8 cellular contexts compared by ENCODE assay signal in genomic region chr19:58400916-58401824, GRCh38. TPM values are rescaled to one million over a fixed set of nuclear protein-coding genes. Genes with fewer than 3 reads are reported as not detected.
A peak's percentile ranks its signal among the peaks of the same experiment; 100 is the strongest.
DNase-seq lines count a peak whose midpoint lies in the region; ATAC-seq and TF ChIP-seq lines count a peak whose summit lies in the region.

No MANE protein-coding gene starts in this region.

- DNase-seq in Caki2 (ENCODE audit: low read depth) (peak; percentile 100), HT1080 (ENCODE audit: low read depth) (peak; percentile 99), NOMO-1 treated with DMSO at 0.1 percent for 48 hours (lab: John Stamatoyannopoulos, UW; ENCODE audit: unreplicated experiment) (peak; percentile 99), endodermal cell (peak; percentile 100), mesendoderm (peak; percentile 100)
- DNase-seq in activated CD8-positive, alpha-beta memory T cell treated with anti-CD3 and anti-CD28 coated beads, Interleukin-2, amount 10 ng/mL, durations not matched to agents 7 days and 5 days = peak; percentile 100
- DNase-seq in stimulated activated CD8-positive, alpha-beta memory T cell treated with anti-CD3 and anti-CD28 coated beads, Interleukin-12 subunit alpha, Interleukin-12 subunit beta, amount 100 ng/mL, for 4 hours (ENCODE audit: low read depth) = peak; percentile 97

- no peak overlapping the region for H3K18ac ChIP-seq in mesendoderm (ENCODE audit: low read length)

- H3K36me3 ChIP-seq in endodermal cell (ENCODE audit: control insufficient read depth, insufficient read depth, low read length) (no peaks in the 10 kb centered on the region), mesendoderm (ENCODE audit: control insufficient read depth, insufficient read depth, low read length) (no peaks in the 10 kb centered on the region)

- H3K9ac ChIP-seq in endodermal cell (ENCODE audit: extremely low read depth, low read length, poor library complexity, severe bottlenecking) (peak overlapping the region; percentile 86), mesendoderm (ENCODE audit: low read length) (peak overlapping the region; percentile 84)

- H4K5ac ChIP-seq in mesendoderm (ENCODE audit: low read length) = peak overlapping the region; percentile 71

- no peak overlapping the region for H2BK5ac ChIP-seq in mesendoderm (ENCODE audit: low read length)

- H3K27me3 Mint-ChIP-seq in activated CD8-positive, alpha-beta memory T cell treated with anti-CD3 and anti-CD28 coated beads, Interleukin-2, amount 10 ng/mL, durations not matched to agents 7 days and 5 days = peaks cover 8% of the 10 kb centered on the region
- H3K27me3 Mint-ChIP-seq in endodermal cell (ENCODE audit: insufficient read depth) = peaks cover 44% of the 10 kb centered on the region

- peak overlapping the region; percentile 95 for H3K4me2 ChIP-seq in mesendoderm (ENCODE audit: low read length)

- peak overlapping the region; percentile 87 for H3K27ac ChIP-seq in endodermal cell (ENCODE audit: low read depth, low read length)
- peak overlapping the region; percentile 7 for H3K27ac ChIP-seq in mesendoderm (ENCODE audit: low read depth, low read length)

- H4K8ac ChIP-seq in mesendoderm (ENCODE audit: low read depth, low read length) = no peak overlapping the region

- peak; percentile 97 for ATAC-seq in GM21360 (IDR thresholded peaks at IDR 0.05; ENCODE audit: unreplicated experiment)
- ATAC-seq in activated CD8-positive, alpha-beta memory T cell treated with anti-CD3 and anti-CD28 coated beads, Interleukin-2, amount 10 ng/mL, durations not matched to agents 7 days and 5 days = peak; percentile 98

- H3K27me3 ChIP-seq in endodermal cell (ENCODE audit: control insufficient read depth, insufficient read depth, low read length, poor library complexity, severe bottlenecking) (no peaks in the 10 kb centered on the region), mesendoderm (ENCODE audit: insufficient read depth, low read length, poor library complexity) (no peaks in the 10 kb centered on the region)

- H3K4me1 ChIP-seq in endodermal cell (ENCODE audit: control insufficient read depth, insufficient read depth, low read length) = peaks cover 6% of the 10 kb centered on the region
- H3K4me1 ChIP-seq in mesendoderm (ENCODE audit: control insufficient read depth, low read depth, low read length) = peaks cover 7% of the 10 kb centered on the region

- peak overlapping the region; percentile 90 for H3K4me3 Mint-ChIP-seq in activated CD8-positive, alpha-beta memory T cell treated with anti-CD3 and anti-CD28 coated beads, Interleukin-2, amount 10 ng/mL, durations not matched to agents 7 days and 5 days
- H3K4me3 Mint-ChIP-seq in endodermal cell = peak overlapping the region; percentile 76

- H3K9me3 Mint-ChIP-seq in activated CD8-positive, alpha-beta memory T cell treated with anti-CD3 and anti-CD28 coated beads, Interleukin-2, amount 10 ng/mL, durations not matched to agents 7 days and 5 days (ENCODE audit: low read depth) = no peaks in the 10 kb centered on the region
- H3K9me3 Mint-ChIP-seq in endodermal cell = no peaks in the 10 kb centered on the region

- peak overlapping the region; percentile 95 for H3K56ac ChIP-seq in mesendoderm (ENCODE audit: low read length)

- in situ Hi-C loops in Caki2 (cut with HindIII; ENCODE audit: low pct_unique_long_range_greater_than_20kb, low sequenced_read_pairs) = no loop called here

- peaks cover 30% of the 10 kb centered on the region for H3K4me1 Mint-ChIP-seq in activated CD8-positive, alpha-beta memory T cell treated with anti-CD3 and anti-CD28 coated beads, Interleukin-2, amount 10 ng/mL, durations not matched to agents 7 days and 5 days
- peaks cover 10% of the 10 kb centered on the region for H3K4me1 Mint-ChIP-seq in endodermal cell

- no peak for TF ChIP-seq CTCF in endodermal cell (conservative IDR thresholded peaks at IDR 0.05)

- no peaks in the 10 kb centered on the region for H3K36me3 Mint-ChIP-seq in activated CD8-positive, alpha-beta memory T cell treated with anti-CD3 and anti-CD28 coated beads, Interleukin-2, amount 10 ng/mL, durations not matched to agents 7 days and 5 days
- H3K36me3 Mint-ChIP-seq in endodermal cell (ENCODE audit: low read depth) = peaks cover 4% of the 10 kb centered on the region

- H2BK120ac ChIP-seq in mesendoderm (ENCODE audit: low read depth, low read length) = no peak overlapping the region

- no peaks in the 10 kb centered on the region for H3K79me2 ChIP-seq in mesendoderm (ENCODE audit: control insufficient read depth, insufficient read depth, low read length)

- CTCF ChIA-PET in activated CD8-positive, alpha-beta memory T cell treated with anti-CD3 and anti-CD28 coated beads, Interleukin-2, amount 10 ng/mL, durations not matched to agents 7 days and 5 days (lab: Charles Lee) = interaction anchor here (2.5 kb wide), 1 partner anchor 14 kb away, joined by 5 read pairs; the partner anchor contains the start of gene RPS5

- peak overlapping the region; percentile 58 for H2AK5ac ChIP-seq in mesendoderm (ENCODE audit: low read length)

- peak overlapping the region; percentile 6 for H3K4ac ChIP-seq in mesendoderm (ENCODE audit: low read depth, low read length)

- H3K27ac Mint-ChIP-seq in activated CD8-positive, alpha-beta memory T cell treated with anti-CD3 and anti-CD28 coated beads, Interleukin-2, amount 10 ng/mL, durations not matched to agents 7 days and 5 days = peak overlapping the region; percentile 91
- peak overlapping the region; percentile 92 for H3K27ac Mint-ChIP-seq in endodermal cell

- H3K9me3 ChIP-seq in endodermal cell (ENCODE audit: control insufficient read depth, low read length) = no peaks in the 10 kb centered on the region

- peak overlapping the region; percentile 86 for H3K4me3 ChIP-seq in endodermal cell (ENCODE audit: low read length)
- peak overlapping the region; percentile 54 for H3K4me3 ChIP-seq in mesendoderm (ENCODE audit: low read length)

- no peaks in the 10 kb centered on the region for H3K79me1 ChIP-seq in mesendoderm (ENCODE audit: low read length)

- H3K23ac ChIP-seq in mesendoderm (ENCODE audit: low read length) = no peak overlapping the region

- H2BK15ac ChIP-seq in mesendoderm (replicated peaks; ENCODE audit: low read depth) = no peak overlapping the region

- WGBS in endodermal cell (ENCODE audit: insufficient coverage in 1 of 2, insufficient read length in 1 of 2), 2 experiments = 5 to 7% methylated on average over 30 to 74 of the region's 79 CpGs
- no CpG with 5 or more reads among the region's 79 CpGs for WGBS in mesendoderm (ENCODE audit: extremely low coverage, insufficient coverage, low lambda C conversion rate)

RNA-seq across cellular contexts. Expression of gene RNF225, which starts 5.7 kb away (rescaled TPM):
- not detected in 2 replicates for total RNA-seq in Caki2 (2014; rRNA removed; shearing (Covaris generic); ENCODE audit: low replicate concordance)
- 0.24 TPM in 1 of 2 replicates, not detected in the other for total RNA-seq in HT1080 (2014; rRNA removed; shearing (Covaris generic))
- 0.25 TPM in 1 of 2 replicates, not detected in the other for polyA plus RNA-seq in HT1080 (2015; cell fraction: cytosol; rRNA removed)
- not detected in 2 replicates for polyA plus RNA-seq in HT1080 (2015; cell fraction: nucleus; rRNA removed)
- total RNA-seq in activated CD8-positive, alpha-beta memory T cell treated with anti-CD3 and anti-CD28 coated beads, Interleukin-2, amount 10 ng/mL, durations not matched to agents 7 days and 5 days = under 1 TPM; 0.61 to 0.70 TPM
- total RNA-seq in endodermal cell = under 1 TPM; 0.82 to 0.92 TPM
- not detected for polyA plus RNA-seq in endodermal cell (2013, experiment 1 of 2)
- not detected for polyA plus RNA-seq in endodermal cell (2013, experiment 2 of 2)
- 0.06 TPM for polyA plus RNA-seq in mesendoderm (2013, experiment 1 of 2)
- polyA plus RNA-seq in mesendoderm (2013, experiment 2 of 2) = 0.10 TPM

RNA-seq across cellular contexts. Expression of gene ZNF584, which starts 7.3 kb away (rescaled TPM):
- 15.2 and 24.6 TPM in 2 replicates for total RNA-seq in Caki2 (2014; rRNA removed; shearing (Covaris generic); ENCODE audit: low replicate concordance)
- total RNA-seq in HT1080 (2014; rRNA removed; shearing (Covaris generic)) = 27.4 and 33.4 TPM in 2 replicates
- polyA plus RNA-seq in HT1080 (2015; cell fraction: cytosol; rRNA removed) = 10.4 and 12.3 TPM in 2 replicates
- 9.2 and 10.5 TPM in 2 replicates for polyA plus RNA-seq in HT1080 (2015; cell fraction: nucleus; rRNA removed)
- total RNA-seq in activated CD8-positive, alpha-beta memory T cell treated with anti-CD3 and anti-CD28 coated beads, Interleukin-2, amount 10 ng/mL, durations not matched to agents 7 days and 5 days = 10 to 100 TPM in 1 of 2 experiments, 1 to 10 TPM in 1; 7.8 to 11.2 TPM
- total RNA-seq in endodermal cell = 10 to 100 TPM; 10.3 to 14.8 TPM
- polyA plus RNA-seq in endodermal cell (2013, experiment 1 of 2) = 9.5 TPM
- polyA plus RNA-seq in endodermal cell (2013, experiment 2 of 2) = 10.8 TPM
- polyA plus RNA-seq in mesendoderm (2013, experiment 1 of 2) = 2.0 TPM
- polyA plus RNA-seq in mesendoderm (2013, experiment 2 of 2) = 1.9 TPM

RNA-seq across cellular contexts. Expression of gene RPS5, which starts 14.1 kb away (rescaled TPM):
- total RNA-seq in Caki2 (2014; rRNA removed; shearing (Covaris generic); ENCODE audit: low replicate concordance) = 2,221 and 2,324 TPM in 2 replicates
- total RNA-seq in HT1080 (2014; rRNA removed; shearing (Covaris generic)) = 3,183 and 4,090 TPM in 2 replicates
- 3,308 and 3,508 TPM in 2 replicates for polyA plus RNA-seq in HT1080 (2015; cell fraction: cytosol; rRNA removed)
- polyA plus RNA-seq in HT1080 (2015; cell fraction: nucleus; rRNA removed) = 1,320 and 1,466 TPM in 2 replicates
- 1,000 to 10,000 TPM in 1 of 2 experiments, 100 to 1,000 TPM in 1; 914 to 1,022 TPM for total RNA-seq in activated CD8-positive, alpha-beta memory T cell treated with anti-CD3 and anti-CD28 coated beads, Interleukin-2, amount 10 ng/mL, durations not matched to agents 7 days and 5 days
- total RNA-seq in endodermal cell = 1,000 to 10,000 TPM in 1 of 2 donors, 100 to 1,000 TPM in 1; 896 to 1,039 TPM
- 1,332 TPM for polyA plus RNA-seq in endodermal cell (2013, experiment 1 of 2)
- 1,223 TPM for polyA plus RNA-seq in endodermal cell (2013, experiment 2 of 2)
- 1,257 TPM for polyA plus RNA-seq in mesendoderm (2013, experiment 1 of 2)
- polyA plus RNA-seq in mesendoderm (2013, experiment 2 of 2) = 1,274 TPM

RNA-seq across cellular contexts. Expression of gene ZNF837, which starts 20.3 kb away (rescaled TPM):
- total RNA-seq in Caki2 (2014; rRNA removed; shearing (Covaris generic); ENCODE audit: low replicate concordance) = 3.3 and 8.2 TPM in 2 replicates
- total RNA-seq in HT1080 (2014; rRNA removed; shearing (Covaris generic)) = 0.08 and 1.4 TPM in 2 replicates
- 0.90 and 1.5 TPM in 2 replicates for polyA plus RNA-seq in HT1080 (2015; cell fraction: cytosol; rRNA removed)
- 1.1 and 1.2 TPM in 2 replicates for polyA plus RNA-seq in HT1080 (2015; cell fraction: nucleus; rRNA removed)
- 1 to 10 TPM in 1 of 2 experiments, under 1 TPM in 1; 0.98 to 1.2 TPM for total RNA-seq in activated CD8-positive, alpha-beta memory T cell treated with anti-CD3 and anti-CD28 coated beads, Interleukin-2, amount 10 ng/mL, durations not matched to agents 7 days and 5 days
- 1 to 10 TPM; 3.1 to 3.8 TPM for total RNA-seq in endodermal cell
- polyA plus RNA-seq in endodermal cell (2013, experiment 1 of 2) = 3.6 TPM
- polyA plus RNA-seq in endodermal cell (2013, experiment 2 of 2) = 2.3 TPM
- 1.7 TPM for polyA plus RNA-seq in mesendoderm (2013, experiment 1 of 2)
- 1.8 TPM for polyA plus RNA-seq in mesendoderm (2013, experiment 2 of 2)

RNA-seq across cellular contexts. Expression of gene ZNF497, which starts 38.6 kb away (rescaled TPM):
- 0.20 and 0.98 TPM in 2 replicates for total RNA-seq in Caki2 (2014; rRNA removed; shearing (Covaris generic); ENCODE audit: low replicate concordance)
- 0.67 and 2.1 TPM in 2 replicates for total RNA-seq in HT1080 (2014; rRNA removed; shearing (Covaris generic))
- 0.42 and 0.45 TPM in 2 replicates for polyA plus RNA-seq in HT1080 (2015; cell fraction: cytosol; rRNA removed)
- polyA plus RNA-seq in HT1080 (2015; cell fraction: nucleus; rRNA removed) = 0.86 and 2.1 TPM in 2 replicates
- under 1 TPM; 0.87 to 0.91 TPM for total RNA-seq in activated CD8-positive, alpha-beta memory T cell treated with anti-CD3 and anti-CD28 coated beads, Interleukin-2, amount 10 ng/mL, durations not matched to agents 7 days and 5 days
- total RNA-seq in endodermal cell = 1 to 10 TPM; 5.2 to 5.9 TPM
- 5.0 TPM for polyA plus RNA-seq in endodermal cell (2013, experiment 1 of 2)
- polyA plus RNA-seq in endodermal cell (2013, experiment 2 of 2) = 4.1 TPM
- 0.46 TPM for polyA plus RNA-seq in mesendoderm (2013, experiment 1 of 2)
- 0.49 TPM for polyA plus RNA-seq in mesendoderm (2013, experiment 2 of 2)

Comparison
In these comparisons a context has a peak if more than half of its experiments do, and no peak if none do; other contexts are left out.
1. Peak in every context shown above with its lines: DNase-seq, ATAC-seq, H3K4me3 ChIP-seq and H3K27ac ChIP-seq.